Comparison of ENCODE assay signal across 13 cellular contexts in the genomic region with DNA sequence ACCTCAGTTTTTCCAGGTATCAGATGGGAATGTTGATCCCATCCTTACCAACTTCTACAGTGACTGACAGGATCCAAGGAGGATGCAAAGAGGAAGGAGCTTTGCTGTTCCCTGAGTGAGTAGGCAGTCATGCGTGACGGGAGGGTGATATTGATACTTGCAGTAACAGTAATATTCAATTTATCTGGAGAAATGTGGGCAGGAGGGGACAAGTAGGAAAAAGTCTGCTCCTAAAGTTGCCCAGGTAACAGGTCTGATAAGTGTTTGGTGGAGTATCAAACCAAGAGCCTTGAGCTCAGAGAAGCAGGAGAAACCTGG.
"Had no signal": no experiment of that assay in that cellular context is flagged by ENCODE, and none has a peak within 500 bp of the region (broad histone marks: within the 10 kb centered on the region; RNA-seq: fewer than 3 reads in every experiment).

No MANE protein-coding gene starts in this region.

- H3K27ac ChIP-seq: heart right ventricle, skin epidermis, upper lobe of left lung had no signal

- H3K36me3 ChIP-seq: heart right ventricle, upper lobe of left lung had no signal

- ATAC-seq: activated CD4-positive, CD25-positive, alpha-beta regulatory T cell treated with anti-CD3 and anti-CD28 coated beads, Interleukin-2, amount 50 U/mL, for 24 hours; esophagus mucosa; heart right ventricle; naive thymus-derived CD8-positive, alpha-beta T cell had no signal

- H3K27me3 ChIP-seq: heart right ventricle, upper lobe of left lung had no signal

- H3K4me3 ChIP-seq: heart right ventricle, skin epidermis, upper lobe of left lung had no signal

- H3K9me3 ChIP-seq: heart right ventricle, upper lobe of left lung had no signal

- DNase-seq: activated CD4-positive, alpha-beta T cell treated with anti-CD3 and anti-CD28 coated beads, Interleukin-2, amount 50 U/mL, for 1 hour; effector CD4-positive, alpha-beta T cell; heart right ventricle; naive thymus-derived CD8-positive, alpha-beta T cell; nucleus accumbens; stimulated activated CD4-positive, alpha-beta T cell treated with anti-CD3 and anti-CD28 coated beads, Interleukin-15, amount 100 ng/mL, for 24 hours; stimulated activated CD4-positive, alpha-beta T cell treated with anti-CD3 and anti-CD28 coated beads, Interleukin-2, amount 100 ng/mL, for 48 hours; T-helper 1 cell; T1000; upper lobe of left lung had no signal
